Comparison of ENCODE assay signal across 1 cellular context in the genomic region with DNA sequence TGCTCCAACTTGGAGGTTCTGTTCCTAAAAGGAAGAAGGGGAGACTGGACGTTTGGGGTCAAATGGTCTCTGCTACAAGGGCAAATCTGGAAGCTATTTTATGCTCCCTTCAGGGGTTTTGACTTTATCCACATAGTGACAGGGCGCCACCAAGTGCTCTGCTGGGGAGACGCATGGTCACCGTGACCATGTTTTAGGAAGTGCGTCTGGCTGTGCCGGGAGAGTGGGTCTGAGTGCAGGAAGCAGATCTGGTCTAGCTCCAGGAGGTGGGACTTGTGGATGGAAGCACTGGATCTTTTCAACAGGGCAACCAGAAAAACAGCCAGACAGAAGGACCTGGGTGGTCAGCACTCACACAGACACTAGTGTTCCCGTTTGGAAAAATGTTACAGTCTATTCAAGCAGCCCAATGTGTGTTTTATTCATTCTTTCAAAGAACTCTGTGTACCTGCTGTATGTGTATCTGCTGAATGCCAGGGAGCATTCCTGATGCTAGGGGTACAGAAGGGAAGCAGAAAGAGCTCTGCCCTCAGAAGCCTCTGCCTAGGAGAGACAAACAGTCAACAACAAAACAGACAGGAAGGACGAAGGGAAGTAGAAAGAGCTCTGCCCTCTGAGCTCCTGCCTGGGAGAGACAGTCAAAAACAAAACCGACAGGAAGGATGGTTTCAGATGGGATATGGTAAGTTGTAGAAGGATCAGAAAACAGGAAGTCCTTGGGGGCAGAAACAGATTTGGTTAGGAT.
TF ChIP-seq lines count a peak whose summit lies in the region.

No MANE protein-coding gene starts in this region.

TF ChIP-seq in GM12878, 131 proteins besides CTCF, POLR2A, EP300 and RAD21:
- TF ChIP-seq YY1 (IDR thresholded peaks at IDR 0.05; ENCODE audit: low read depth, low read length) (peak; percentile 55; the same call in 1 of the 2 replicates), ZNF217 (IDR thresholded peaks at IDR 0.05) (no peak), SPI1 (IDR thresholded peaks at IDR 0.05; ENCODE audit: borderline replicate concordance, insufficient read depth, low read depth, low read length) (peak; percentile 70), RFX5 (IDR thresholded peaks at IDR 0.05; ENCODE audit: low read depth, low read length) (no peak), TBL1XR1 (IDR thresholded peaks at IDR 0.05; ENCODE audit: low read depth, low read length) (0 out of 2 replicates have a peak, but pooled peaks have one; percentile 23), SMC3 (IDR thresholded peaks at IDR 0.05; ENCODE audit: borderline replicate concordance, low read length) (peak; percentile 80)
TF ChIP-seq in GM12878: peak in this region for 4.
